ENCODE assay signal across 10 cellular contexts in genomic region chr17:40539711-40540411, GRCh38. TPM values are rescaled to one million over a fixed set of nuclear protein-coding genes. Genes with fewer than 3 reads are reported as not detected.
DNase-seq lines count a peak whose midpoint lies in the region; ATAC-seq and TF ChIP-seq lines count a peak whose summit lies in the region.
"Had no signal": no experiment of that assay in that cellular context is flagged by ENCODE, and none has a peak within 500 bp of the region (broad histone marks: within the 10 kb centered on the region; RNA-seq: fewer than 3 reads in every experiment).

No MANE protein-coding gene starts in this region.

- peak overlapping the region; percentile 47 for H3K27ac ChIP-seq in upper lobe of right lung

- no peak for TF ChIP-seq POLR2A in erythroblast (IDR thresholded peaks at IDR 0.05; ENCODE audit: low read length)

- H3K36me3 ChIP-seq in upper lobe of right lung = no peaks in the 10 kb centered on the region

- TF ChIP-seq CTCF in chondrocyte (IDR thresholded peaks at IDR 0.05) (no peak), upper lobe of right lung (IDR thresholded peaks at IDR 0.05) (no peak), glutamatergic neuron (IDR thresholded peaks at IDR 0.05; ENCODE audit: partially characterized antibody, unreplicated experiment) (no peak)

- no peaks in the 10 kb centered on the region for H3K36me3 Mint-ChIP-seq in chondrocyte (ENCODE audit: low read depth)
- H3K36me3 Mint-ChIP-seq in naive thymus-derived CD8-positive, alpha-beta T cell = no peaks in the 10 kb centered on the region
- no peaks in the 10 kb centered on the region for H3K36me3 Mint-ChIP-seq in glutamatergic neuron (ENCODE audit: unreplicated experiment)

- H3K4me3 ChIP-seq in upper lobe of right lung = no peak overlapping the region

- H3K27me3 Mint-ChIP-seq in chondrocyte (ENCODE audit: low read depth) (no peaks in the 10 kb centered on the region), glutamatergic neuron (ENCODE audit: unreplicated experiment) (peaks cover 8% of the 10 kb centered on the region)
- H3K27me3 Mint-ChIP-seq in naive thymus-derived CD8-positive, alpha-beta T cell = peaks cover 0 to 2% (median 0%) of the 10 kb centered on the region in 5 donors

- peaks cover 73% of the 10 kb centered on the region for H3K4me1 Mint-ChIP-seq in chondrocyte (ENCODE audit: low read depth)
- peaks cover 49 to 93% (median 86%) of the 10 kb centered on the region in 4 donors for H3K4me1 Mint-ChIP-seq in naive thymus-derived CD8-positive, alpha-beta T cell
- peaks cover 12% of the 10 kb centered on the region for H3K4me1 Mint-ChIP-seq in glutamatergic neuron (ENCODE audit: low read depth, unreplicated experiment)

- POLR2A ChIA-PET in naive thymus-derived CD8-positive, alpha-beta T cell (lab: Charles Lee) = interaction anchor here (0.6 to 37.3 kb wide), 17 partner anchors 8 to 1139 kb away, joined by 3 to 2269 read pairs (median 6); partner anchors contain the start of genes CCR7, SMARCE1 and TOP2A

- ATAC-seq in naive thymus-derived CD8-positive, alpha-beta T cell = peak in 1 of 2 donors; percentile 1
- no peak for ATAC-seq in upper lobe of right lung

- H3K9me3 ChIP-seq in upper lobe of right lung = no peaks in the 10 kb centered on the region

- H3K4me3 Mint-ChIP-seq in chondrocyte (ENCODE audit: unreplicated experiment) (no peak overlapping the region), glutamatergic neuron (ENCODE audit: unreplicated experiment) (no peak overlapping the region)
- H3K4me3 Mint-ChIP-seq in naive thymus-derived CD8-positive, alpha-beta T cell = peak overlapping the region; percentile 60 to 91 (median 85)
- H3K4me3 Mint-ChIP-seq: H9 had no signal

- intact Hi-C loops in upper lobe of right lung (cut with DNase I) = loop anchor here (10.0 kb wide), 1 partner anchor 175 kb away; the partner anchor contains the start of gene GJD3

- H3K4me1 ChIP-seq in upper lobe of right lung = peaks cover 77% of the 10 kb centered on the region

- DNase-seq in activated effector memory CD4-positive, alpha-beta T cell treated with anti-CD3 and anti-CD28 coated beads, Interleukin-2, amount 50 U/mL, for 16 hours = peak; percentile 62
- DNase-seq in activated effector memory CD4-positive, alpha-beta T cell treated with Interleukin-2 at 50 U/mL for 16 hours = no peak
- DNase-seq in chondrocyte (ENCODE audit: low spot score) (peak; percentile 55), upper lobe of right lung (peak; percentile 50), glutamatergic neuron (no peak), erythroblast (lab: John Stamatoyannopoulos, UW) (no peak), SW480 (ENCODE audit: low spot score) (no peak)
- peak in 1 of 10 donors; percentile 57 for DNase-seq in naive thymus-derived CD8-positive, alpha-beta T cell
- DNase-seq: H9, NCI-H1092 had no signal

- H3K27ac Mint-ChIP-seq in chondrocyte (ENCODE audit: unreplicated experiment) (peak overlapping the region; percentile 51), glutamatergic neuron (ENCODE audit: unreplicated experiment) (no peak overlapping the region)
- H3K27ac Mint-ChIP-seq in naive thymus-derived CD8-positive, alpha-beta T cell = peak overlapping the region; percentile 90 to 99 (median 96)

- no peaks in the 10 kb centered on the region for H3K9me3 Mint-ChIP-seq in chondrocyte (ENCODE audit: low read depth)
- H3K9me3 Mint-ChIP-seq in naive thymus-derived CD8-positive, alpha-beta T cell = no peaks in the 10 kb centered on the region
- H3K9me3 Mint-ChIP-seq in glutamatergic neuron (ENCODE audit: unreplicated experiment) = peaks cover 4% of the 10 kb centered on the region
- H3K9me3 Mint-ChIP-seq: H9 had no signal

- no peaks in the 10 kb centered on the region for H3K27me3 ChIP-seq in upper lobe of right lung

RNA-seq across cellular contexts. Expression of gene CCR7, which starts 25.4 kb away (rescaled TPM):
- not detected in 3 replicates for total RNA-seq in chondrocyte
- total RNA-seq in naive thymus-derived CD8-positive, alpha-beta T cell = 100 to 1,000 TPM; 571 to 574 TPM
- polyA plus RNA-seq in naive thymus-derived CD8-positive, alpha-beta T cell = 1,000 to 10,000 TPM in 2 of 3 donors, 100 to 1,000 TPM in 1; 897 to 2,008 (median 1,531) TPM
- total RNA-seq in upper lobe of right lung = 1.1 TPM
- total RNA-seq in glutamatergic neuron (ENCODE audit: unreplicated experiment) = not detected

RNA-seq across cellular contexts. Expression of gene TNS4, which starts 38.4 kb away (rescaled TPM):
- total RNA-seq in chondrocyte (0.39 TPM in 1 of 3 replicates, not detected in the others), upper lobe of right lung (0.78 TPM), glutamatergic neuron (ENCODE audit: unreplicated experiment) (not detected)
- not detected for total RNA-seq in naive thymus-derived CD8-positive, alpha-beta T cell
- not detected for polyA plus RNA-seq in naive thymus-derived CD8-positive, alpha-beta T cell

Comparison
In these comparisons a context has a peak if more than half of its experiments do, and no peak if none do; other contexts are left out.
1. DNase-seq: peak in activated effector memory CD4-positive, alpha-beta T cell treated with anti-CD3 and anti-CD28 coated beads, Interleukin-2, amount 50 U/mL, for 16 hours (single experiment), chondrocyte (single experiment) and upper lobe of right lung (single experiment); none in activated effector memory CD4-positive, alpha-beta T cell treated with Interleukin-2 at 50 U/mL for 16 hours (single experiment), glutamatergic neuron (single experiment), erythroblast (0 of 2) and SW480 (single experiment).
2. H3K4me3 Mint-ChIP-seq: peak in naive thymus-derived CD8-positive, alpha-beta T cell (10 of 10); none in chondrocyte (single experiment) and glutamatergic neuron (single experiment).
3. RNA of gene CCR7, which starts 25.4 kb away (total RNA-seq): 571 to 574 TPM in naive thymus-derived CD8-positive, alpha-beta T cell; 1.1 TPM in upper lobe of right lung (single experiment), not detected in chondrocyte and not detected in glutamatergic neuron (single experiment); every median in the first group is over 100 times any median in the second.